ENCODE assay signal across 1 cellular context in genomic region chr9:19440376-19440775, GRCh38.
TF ChIP-seq lines count a peak whose summit lies in the region.

No MANE protein-coding gene starts in this region.

TF ChIP-seq in H1, 55 proteins besides CTCF, POLR2A, EP300 and RAD21:
- TF ChIP-seq TAF7 (optimal IDR thresholded peaks at IDR 0.05; ENCODE audit: borderline replicate concordance, low read depth, low read length) (no peak), TEAD4 (IDR thresholded peaks at IDR 0.05; ENCODE audit: low read depth, low read length) (no peak), BRCA1 (IDR thresholded peaks at IDR 0.05; ENCODE audit: low read depth, low read length) (no peak), SRF (IDR thresholded peaks at IDR 0.05; ENCODE audit: low read depth, low read length) (no peak), HDAC2 (IDR thresholded peaks at IDR 0.05; ENCODE audit: borderline replicate concordance in 1 of 2, low read depth in 2 of 2, low read length in 2 of 2) (no peak), ZNF274 (IDR thresholded peaks at IDR 0.05; ENCODE audit: borderline replicate concordance, extremely low read depth, low read length) (no peak), JUN (IDR thresholded peaks at IDR 0.05; ENCODE audit: low read depth, low read length) (no peak), E2F6 (IDR thresholded peaks at IDR 0.05) (no peak), USF2 (IDR thresholded peaks at IDR 0.05; ENCODE audit: low read length) (no peak), MAX (IDR thresholded peaks at IDR 0.05) (no peak), GABPA (IDR thresholded peaks at IDR 0.05; ENCODE audit: borderline replicate concordance, insufficient read depth, low read length) (no peak), ASH2L (IDR thresholded peaks at IDR 0.05; ENCODE audit: low read length) (no peak), RBBP5 (IDR thresholded peaks at IDR 0.05; ENCODE audit: borderline replicate concordance, low read depth, low read length) (no peak), CREB1 (IDR thresholded peaks at IDR 0.05) (no peak)
